In the genomic region with DNA sequence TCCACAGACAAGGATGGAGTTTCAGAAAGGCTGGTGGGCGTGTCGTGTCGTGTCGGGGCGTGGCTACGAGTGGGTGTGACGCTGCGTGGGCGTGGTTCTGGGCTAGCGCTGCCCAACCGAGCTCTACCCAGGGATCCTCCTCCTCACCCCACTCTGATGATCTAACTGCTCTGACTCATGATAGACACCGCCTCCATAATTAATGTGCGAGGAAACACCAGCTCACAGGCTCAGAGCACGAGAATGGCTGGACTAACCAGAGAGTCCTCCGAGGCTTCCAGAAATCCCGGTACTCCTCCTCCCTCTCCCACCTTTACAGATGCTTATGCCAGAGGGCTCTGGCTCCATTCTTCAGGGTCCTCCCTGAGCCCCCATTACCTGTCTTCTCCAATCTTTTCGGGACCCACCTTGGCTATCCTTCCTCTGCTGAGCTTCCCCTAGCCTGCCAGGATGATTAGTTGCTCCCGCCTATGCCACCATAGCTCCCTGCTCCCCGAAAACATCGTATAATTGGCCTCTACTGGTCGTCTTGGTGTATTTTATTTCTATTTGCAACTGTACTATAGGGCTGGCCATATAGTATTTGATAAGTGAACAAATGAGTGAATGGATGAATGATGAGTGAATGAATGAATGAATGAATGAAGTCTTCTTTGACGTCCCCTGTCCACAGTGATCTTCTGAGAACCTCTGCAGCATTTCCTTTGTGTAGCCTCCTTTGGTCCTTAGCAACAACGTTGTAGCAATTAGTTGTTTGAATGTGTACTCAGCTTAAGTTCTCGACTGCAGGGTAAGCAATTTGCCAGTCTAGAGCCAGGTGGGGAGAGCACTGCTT, we compare ENCODE assay signal across 9 cellular contexts. TPM values are rescaled to one million over a fixed set of nuclear protein-coding genes. Genes with fewer than 3 reads are reported as not detected.
DNase-seq lines count a peak whose midpoint lies in the region; ATAC-seq and TF ChIP-seq lines count a peak whose summit lies in the region.
"Had no signal": no experiment of that assay in that cellular context is flagged by ENCODE, and none has a peak within 500 bp of the region (broad histone marks: within the 10 kb centered on the region; RNA-seq: fewer than 3 reads in every experiment).

No MANE protein-coding gene starts in this region.

- TF ChIP-seq POLR2A in thyroid gland (IDR thresholded peaks at IDR 0.05) = peak in 1 of 2 donors; percentile 22

- H3K27ac ChIP-seq in thyroid gland = no peak overlapping the region

- H3K27me3 ChIP-seq in thyroid gland = no peaks in the 10 kb centered on the region

- H3K36me3 Mint-ChIP-seq in activated naive CD4-positive, alpha-beta T cell treated with anti-CD3 and anti-CD28 coated beads for 36 hours (ENCODE audit: low read depth) = no peaks in the 10 kb centered on the region
- H3K36me3 Mint-ChIP-seq: activated naive CD4-positive, alpha-beta T cell treated with anti-CD3 and anti-CD28 coated beads, Interleukin-2, amount 50 U/mL, for 24 hours had no signal

- TF ChIP-seq CTCF in omental fat pad (IDR thresholded peaks at IDR 0.05) = no peak
- no peak for TF ChIP-seq CTCF in thyroid gland (IDR thresholded peaks at IDR 0.05)

- peak overlapping the region; percentile 57 for H3K4me3 Mint-ChIP-seq in activated naive CD4-positive, alpha-beta T cell treated with anti-CD3 and anti-CD28 coated beads for 36 hours
- H3K4me3 Mint-ChIP-seq: activated naive CD4-positive, alpha-beta T cell treated with anti-CD3 and anti-CD28 coated beads, Interleukin-2, amount 50 U/mL, for 24 hours had no signal

- H3K4me3 ChIP-seq in thyroid gland (replicated peaks in 1 of 3) = no peak overlapping the region

- CTCF ChIA-PET in activated naive CD4-positive, alpha-beta T cell treated with anti-CD3 and anti-CD28 coated beads for 36 hours (lab: Charles Lee) = interaction anchor here (0.6 to 1.4 kb wide), 5 partner anchors 40 to 147 kb away, joined by 3 to 11 read pairs (median 5); a partner anchor contains a TSS

- peaks cover 8% of the 10 kb centered on the region for H3K4me1 Mint-ChIP-seq in activated naive CD4-positive, alpha-beta T cell treated with anti-CD3 and anti-CD28 coated beads for 36 hours (ENCODE audit: low read depth)

- no peaks in the 10 kb centered on the region for H3K9me3 ChIP-seq in ES-I3 (ENCODE audit: control insufficient read depth, insufficient read depth, low read length)
- no peaks in the 10 kb centered on the region for H3K9me3 ChIP-seq in thyroid gland

- H3K36me3 ChIP-seq in ES-I3 (ENCODE audit: insufficient read depth, low read length) (no peaks in the 10 kb centered on the region), thyroid gland (no peaks in the 10 kb centered on the region)

- no peaks in the 10 kb centered on the region for H3K9me3 Mint-ChIP-seq in activated naive CD4-positive, alpha-beta T cell treated with anti-CD3 and anti-CD28 coated beads for 36 hours
- H3K9me3 Mint-ChIP-seq: activated naive CD4-positive, alpha-beta T cell treated with anti-CD3 and anti-CD28 coated beads, Interleukin-2, amount 50 U/mL, for 24 hours had no signal

- DNase-seq in Kasumi-1 (lab: John Stamatoyannopoulos, UW) = peak; percentile 56 to 64
- DNase-seq in SHP77 (lab: John Stamatoyannopoulos, UW) = peak; percentile 38 to 64
- DNase-seq in activated naive CD4-positive, alpha-beta T cell treated with anti-CD3 and anti-CD28 coated beads for 36 hours = peak; percentile 79
- DNase-seq in globus pallidus (ENCODE audit: low spot score) = peak; percentile 52
- peak; percentile 91 for DNase-seq in omental fat pad (ENCODE audit: low spot score)
- DNase-seq in thyroid gland = peak; percentile 38 to 49
- no peak for DNase-seq in NCI-H1694 (lab: John Stamatoyannopoulos, UW)

- 55 to 70% methylated on average over 13 to 24 of the region's 24 CpGs for WGBS in thyroid gland, 2 donors

- peak overlapping the region; percentile 34; the same call in 1 of the 2 replicates for H3K9ac ChIP-seq in ES-I3 (ENCODE audit: low read depth, low read length)

- intact Hi-C loops in activated naive CD4-positive, alpha-beta T cell treated with anti-CD3 and anti-CD28 coated beads for 36 hours (cut with micrococcal nuclease) = loop anchor here (2.0 kb wide), 1 partner anchor 39 kb away; no protein-coding TSS in a partner anchor
- intact Hi-C loops in thyroid gland (cut with DNase I) = no loop called here

- H3K27ac Mint-ChIP-seq in activated naive CD4-positive, alpha-beta T cell treated with anti-CD3 and anti-CD28 coated beads for 36 hours = no peak overlapping the region
- H3K27ac Mint-ChIP-seq: activated naive CD4-positive, alpha-beta T cell treated with anti-CD3 and anti-CD28 coated beads, Interleukin-2, amount 50 U/mL, for 24 hours had no signal

- ATAC-seq in omental fat pad (ENCODE audit: low FRiP score) = peak; percentile 97

- peaks cover 5% of the 10 kb centered on the region; the same call in 1 of the 2 replicates for H3K4me1 ChIP-seq in ES-I3 (ENCODE audit: insufficient read depth, low read length)
- no peaks in the 10 kb centered on the region for H3K4me1 ChIP-seq in thyroid gland

- no peaks in the 10 kb centered on the region for H3K27me3 Mint-ChIP-seq in activated naive CD4-positive, alpha-beta T cell treated with anti-CD3 and anti-CD28 coated beads for 36 hours (ENCODE audit: low read depth)
- H3K27me3 Mint-ChIP-seq: activated naive CD4-positive, alpha-beta T cell treated with anti-CD3 and anti-CD28 coated beads, Interleukin-2, amount 50 U/mL, for 24 hours had no signal

RNA-seq across cellular contexts. Expression of a gene that starts 21.7 kb away (rescaled TPM):
- total RNA-seq in activated naive CD4-positive, alpha-beta T cell treated with anti-CD3 and anti-CD28 coated beads for 36 hours = under 1 TPM; 0.15 to 0.21 TPM
- total RNA-seq in omental fat pad (under 1 TPM in 1 of 4 donors, not detected in 3; 0.50 TPM), thyroid gland (10 to 100 TPM in 3 of 4 donors, 1 to 10 TPM in 1; 8.5 to 24.3 (median 13.0) TPM)

RNA-seq across cellular contexts. Expression of a gene that starts 31.0 kb away (rescaled TPM):
- total RNA-seq in activated naive CD4-positive, alpha-beta T cell treated with anti-CD3 and anti-CD28 coated beads for 36 hours = not detected
- total RNA-seq in omental fat pad = 10 to 100 TPM; 21.5 to 79.9 (median 25.6) TPM
- total RNA-seq in thyroid gland = 100 to 1,000 TPM in 2 of 4 donors, 10 to 100 TPM in 2; 34.2 to 143 (median 88.6) TPM

Comparison
In these comparisons a context has a peak if more than half of its experiments do, and no peak if none do; other contexts are left out.
1. RNA of a gene that starts 21.7 kb away (total RNA-seq): 8.5 to 24.3 TPM in thyroid gland; 0.50 TPM in omental fat pad and 0.15 to 0.21 TPM in activated naive CD4-positive, alpha-beta T cell treated with anti-CD3 and anti-CD28 coated beads for 36 hours; every median in the first group is over 4 times any median in the second.
2. RNA of a gene that starts 31.0 kb away (total RNA-seq): 34.2 to 143 TPM in thyroid gland and 21.5 to 79.9 TPM in omental fat pad; not detected in activated naive CD4-positive, alpha-beta T cell treated with anti-CD3 and anti-CD28 coated beads for 36 hours; every median in the first group is over 10 times any median in the second.